ENCODE assay signal across 10 cellular contexts in genomic region chr2:8821276-8822217, GRCh38. TPM values are rescaled to one million over a fixed set of nuclear protein-coding genes. Genes with fewer than 3 reads are reported as not detected.
A peak's percentile ranks its signal among the peaks of the same experiment; 100 is the strongest.
DNase-seq lines count a peak whose midpoint lies in the region; ATAC-seq and TF ChIP-seq lines count a peak whose summit lies in the region.
"Had no signal": no experiment of that assay in that cellular context is flagged by ENCODE, and none has a peak within 500 bp of the region (broad histone marks: within the 10 kb centered on the region; RNA-seq: fewer than 3 reads in every experiment).

No MANE protein-coding gene starts in this region.

- intact Hi-C loops in activated CD4-positive, alpha-beta T cell treated with anti-CD3 and anti-CD28 coated beads, Interleukin-2, amount 10 ng/mL, durations not matched to agents 24 days and 14 days (cut with micrococcal nuclease), result no loop called here
- intact Hi-C loops in uterus (cut with DNase I; ENCODE audit: low total_unique reads), result no loop called here

- H3K4me1 Mint-ChIP-seq in activated CD4-positive, alpha-beta T cell treated with anti-CD3 and anti-CD28 coated beads, Interleukin-2, amount 10 ng/mL, durations not matched to agents 24 days and 14 days, result peaks cover 5% of the 10 kb centered on the region
- H3K4me1 Mint-ChIP-seq in mesothelial cell of epicardium, result peaks cover 24% of the 10 kb centered on the region

- H3K27me3 Mint-ChIP-seq in activated CD4-positive, alpha-beta T cell treated with anti-CD3 and anti-CD28 coated beads, Interleukin-2, amount 10 ng/mL, durations not matched to agents 24 days and 14 days, result no peaks in the 10 kb centered on the region
- H3K27me3 Mint-ChIP-seq in mesothelial cell of epicardium (ENCODE audit: low read depth), result no peaks in the 10 kb centered on the region

- H3K9me3 Mint-ChIP-seq in activated CD4-positive, alpha-beta T cell treated with anti-CD3 and anti-CD28 coated beads, Interleukin-2, amount 10 ng/mL, durations not matched to agents 24 days and 14 days, result no peaks in the 10 kb centered on the region
- no peaks in the 10 kb centered on the region for H3K9me3 Mint-ChIP-seq in mesothelial cell of epicardium

- H3K4me3 ChIP-seq in uterus, result no peak overlapping the region
- H3K4me3 ChIP-seq: SJSA1 had no signal

- H3K9me3 ChIP-seq in uterus, result no peaks in the 10 kb centered on the region
- H3K9me3 ChIP-seq: SJSA1 had no signal

- no peaks in the 10 kb centered on the region for H3K4me1 ChIP-seq in uterus
- H3K4me1 ChIP-seq: parathyroid adenoma, SJSA1 had no signal

- DNase-seq in activated CD4-positive, alpha-beta T cell treated with anti-CD3 and anti-CD28 coated beads, Interleukin-2, amount 10 ng/mL, durations not matched to agents 24 days and 14 days, result peak; percentile 49
- DNase-seq in activated CD4-positive, alpha-beta T cell treated with anti-CD3 and anti-CD28 coated beads, Interleukin-2, amount 50 U/mL, for 48 hours, result no peak
- no peak for DNase-seq in mesothelial cell of epicardium (ENCODE audit: low spot score in 2 of 2, unreplicated experiment in 2 of 2)
- DNase-seq in uterus, result peak; percentile 48 to 76
- no peak for DNase-seq in A172 (ENCODE audit: low spot score)
- DNase-seq in RWPE1 (ENCODE audit: low spot score), result no peak

- CTCF ChIA-PET in RWPE1 (lab: Yijun Ruan, JAX), result no interaction called here

- no peak overlapping the region for H3K27ac Mint-ChIP-seq in activated CD4-positive, alpha-beta T cell treated with anti-CD3 and anti-CD28 coated beads, Interleukin-2, amount 10 ng/mL, durations not matched to agents 24 days and 14 days
- H3K27ac Mint-ChIP-seq in mesothelial cell of epicardium, result peak overlapping the region; percentile 91

- H3K4me3 Mint-ChIP-seq in activated CD4-positive, alpha-beta T cell treated with anti-CD3 and anti-CD28 coated beads, Interleukin-2, amount 10 ng/mL, durations not matched to agents 24 days and 14 days, result no peak overlapping the region
- H3K4me3 Mint-ChIP-seq in mesothelial cell of epicardium, result no peak overlapping the region

- ATAC-seq in esophagus mucosa (peak; percentile 90), GM21528 (IDR thresholded peaks at IDR 0.05; ENCODE audit: low FRiP score, unreplicated experiment) (no peak)

- POLR2A ChIA-PET in RWPE1 (lab: Yijun Ruan, JAX; ENCODE audit: low non-redundant PET), result no interaction called here

- H3K36me3 ChIP-seq in uterus, result no peaks in the 10 kb centered on the region

- no peak for TF ChIP-seq POLR2A in uterus (IDR thresholded peaks at IDR 0.05)

- H3K36me3 Mint-ChIP-seq in activated CD4-positive, alpha-beta T cell treated with anti-CD3 and anti-CD28 coated beads, Interleukin-2, amount 10 ng/mL, durations not matched to agents 24 days and 14 days (ENCODE audit: low read depth), result peaks cover 20% of the 10 kb centered on the region
- H3K36me3 Mint-ChIP-seq in mesothelial cell of epicardium, result peaks cover 20% of the 10 kb centered on the region

- no peaks in the 10 kb centered on the region for H3K27me3 ChIP-seq in uterus
- H3K27me3 ChIP-seq: SJSA1 had no signal

- TF ChIP-seq CTCF in mesothelial cell of epicardium (IDR thresholded peaks at IDR 0.05; ENCODE audit: unreplicated experiment), result no peak
- TF ChIP-seq CTCF in uterus (IDR thresholded peaks at IDR 0.05), result no peak
- TF ChIP-seq CTCF in RWPE1 (conservative IDR thresholded peaks at IDR 0.05; ENCODE audit: low read depth), result no peak

- H3K27ac ChIP-seq in uterus, result peak overlapping the region; percentile 57 to 62
- H3K27ac ChIP-seq in RWPE1, result no peak overlapping the region
- H3K27ac ChIP-seq: parathyroid adenoma, SJSA1 had no signal

RNA-seq across cellular contexts. Expression of gene KIDINS220, which starts 15.9 kb away (rescaled TPM):
- total RNA-seq in activated CD4-positive, alpha-beta T cell treated with anti-CD3 and anti-CD28 coated beads, Interleukin-2, amount 10 ng/mL, durations not matched to agents 24 days and 14 days, result 25.3 and 28.0 TPM in 2 replicates
- 22.6 TPM for total RNA-seq in esophagus mucosa
- total RNA-seq in mesothelial cell of epicardium, result 102 to 109 TPM (median 105 TPM) in 3 replicates
- total RNA-seq in uterus, result 100 to 1,000 TPM in 1 of 4 donors, 10 to 100 TPM in 3; 48.8 to 185 (median 72.8) TPM
- 46.0 and 54.2 TPM in 2 replicates for total RNA-seq in A172 (2014; rRNA removed; shearing (Covaris generic))

Comparison
In these comparisons a context has a peak if more than half of its experiments do, and no peak if none do; other contexts are left out.
1. DNase-seq: peak in activated CD4-positive, alpha-beta T cell treated with anti-CD3 and anti-CD28 coated beads, Interleukin-2, amount 10 ng/mL, durations not matched to agents 24 days and 14 days (single experiment) and uterus (2 of 2); none in activated CD4-positive, alpha-beta T cell treated with anti-CD3 and anti-CD28 coated beads, Interleukin-2, amount 50 U/mL, for 48 hours (0 of 2), mesothelial cell of epicardium (0 of 2), A172 (single experiment) and RWPE1 (single experiment).